ENCODE assay signal across 9 cellular contexts in the genomic region with DNA sequence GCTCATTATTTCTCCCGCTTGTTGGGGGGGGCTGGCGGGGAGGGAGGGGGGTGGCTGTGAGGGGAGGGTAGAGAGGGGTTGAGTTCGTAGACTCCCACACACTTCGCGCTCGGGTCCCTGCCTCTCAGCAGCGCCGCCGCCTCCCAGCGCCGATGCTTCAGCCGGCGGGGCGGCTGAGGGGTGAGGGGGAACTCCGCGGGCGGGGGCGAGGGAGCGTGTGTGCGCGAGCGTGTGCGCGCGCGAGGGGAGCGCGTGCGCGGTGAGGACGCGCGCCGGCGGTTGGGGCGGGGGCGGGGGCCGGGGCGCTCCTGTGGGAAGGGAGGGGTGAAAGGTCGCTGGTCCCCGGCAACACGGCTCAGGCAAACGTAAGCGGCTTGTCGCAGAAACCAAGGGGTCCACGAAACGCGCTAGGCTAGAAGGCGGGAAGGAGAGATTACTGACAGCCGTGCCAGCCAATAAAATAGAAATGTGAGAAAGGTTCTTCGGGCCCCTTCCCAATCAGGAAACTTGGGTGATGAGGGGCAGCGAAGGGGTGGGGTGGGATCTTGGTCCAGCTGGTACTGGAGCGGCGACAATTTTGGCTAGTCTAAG. TPM values are rescaled to one million over a fixed set of nuclear protein-coding genes. Genes with fewer than 3 reads are reported as not detected.
DNase-seq lines count a peak whose midpoint lies in the region; ATAC-seq and TF ChIP-seq lines count a peak whose summit lies in the region.
"Had no signal": no experiment of that assay in that cellular context is flagged by ENCODE, and none has a peak within 500 bp of the region (broad histone marks: within the 10 kb centered on the region; RNA-seq: fewer than 3 reads in every experiment).

No MANE protein-coding gene starts in this region.

- DNase-seq in NCI-H146 (lab: John Stamatoyannopoulos, UW) (peak; percentile 99), WERI-Rb-1 (peak; percentile 83), fibroblast of gingiva (ENCODE audit: low read depth) (peak; percentile 92), middle frontal gyrus (ENCODE audit: extremely low spot score, low spot score) (peak; percentile 87), upper lobe of left lung (peak; percentile 63 to 91), natural killer cell (no peak)
- DNase-seq in stimulated activated CD4-positive, alpha-beta T cell treated with anti-CD3 and anti-CD28 coated beads, Interleukin-12 subunit alpha, Interleukin-12 subunit beta, amount 100 ng/mL, for 4 hours = no peak

- intact Hi-C loops in natural killer cell (cut with micrococcal nuclease) = no loop called here

- peaks cover 0 to 8% (median 1%) of the 10 kb centered on the region in 4 donors for H3K4me1 ChIP-seq in upper lobe of left lung

- H3K4me3 Mint-ChIP-seq in natural killer cell = no peak overlapping the region

- WGBS in upper lobe of left lung, 2 donors = 1% methylated on average over 15 to 21 of the region's 54 CpGs

- no peak for TF ChIP-seq POLR2A in upper lobe of left lung (IDR thresholded peaks at IDR 0.05)

- H3K36me3 ChIP-seq in WERI-Rb-1 (no peaks in the 10 kb centered on the region), upper lobe of left lung (no peaks in the 10 kb centered on the region)

- H3K4me3 ChIP-seq in WERI-Rb-1 (ENCODE audit: low read depth, low read length) (peak overlapping the region; percentile 60), upper lobe of left lung (peak overlapping the region; percentile 40 to 66 (median 58))

- H3K9me3 ChIP-seq in WERI-Rb-1 (ENCODE audit: severe bottlenecking) (no peaks in the 10 kb centered on the region), upper lobe of left lung (no peaks in the 10 kb centered on the region)

- H3K27ac ChIP-seq in WERI-Rb-1 (peak overlapping the region; percentile 47), upper lobe of left lung (peak overlapping the region in 2 of 4 donors; percentile 67 to 76)

- H3K27me3 ChIP-seq in WERI-Rb-1 (ENCODE audit: insufficient read depth, low read depth, severe bottlenecking) (peaks cover 24% of the 10 kb centered on the region), upper lobe of left lung (no peaks in the 10 kb centered on the region)

- no peaks in the 10 kb centered on the region for H3K4me1 Mint-ChIP-seq in natural killer cell

- H3K27me3 Mint-ChIP-seq in natural killer cell (ENCODE audit: low read depth in 2 of 2) = peaks cover 10 to 17% of the 10 kb centered on the region in 2 donors

- H3K36me3 Mint-ChIP-seq in natural killer cell = peaks cover 7% of the 10 kb centered on the region

- TF ChIP-seq CTCF in WERI-Rb-1 (IDR thresholded peaks at IDR 0.05; ENCODE audit: low read depth, low read length) = no peak
- no peak for TF ChIP-seq CTCF in upper lobe of left lung (IDR thresholded peaks at IDR 0.05)
- no peak for TF ChIP-seq CTCF in natural killer cell (IDR thresholded peaks at IDR 0.05)

- TF ChIP-seq EP300 in upper lobe of left lung (IDR thresholded peaks at IDR 0.05) = no peak

- H3K9me3 Mint-ChIP-seq in natural killer cell = peaks cover 0 to 2% of the 10 kb centered on the region in 2 donors

- H3K27ac Mint-ChIP-seq in natural killer cell = no peak overlapping the region
- H3K27ac Mint-ChIP-seq: T-helper 1 cell treated with Interleukin-12 subunit alpha and Interleukin-12 subunit beta and Interleukin-4 antibody, amounts not matched to agents 30 μg/mL and 1 μg/mL, for 36 hours had no signal

- peak; percentile 60 for ATAC-seq in GM19463 (IDR thresholded peaks at IDR 0.05; ENCODE audit: unreplicated experiment)
- ATAC-seq in upper lobe of left lung (ENCODE audit: low FRiP score in 2 of 2) = peak; percentile 84 to 93
- no peak for ATAC-seq in natural killer cell

RNA-seq across cellular contexts. Expression of a gene that starts 0.3 kb away (rescaled TPM):
- total RNA-seq in upper lobe of left lung (1 to 10 TPM in 5 of 6 donors, under 1 TPM in 1; 0.67 to 3.1 (median 2.0) TPM), natural killer cell (not detected)

Comparison
In these comparisons a context has a peak if more than half of its experiments do, and no peak if none do; other contexts are left out.
1. ATAC-seq: peak in GM19463 (single experiment) and upper lobe of left lung (2 of 2); none in natural killer cell (0 of 3).
2. DNase-seq: peak in NCI-H146 (single experiment), WERI-Rb-1 (single experiment), fibroblast of gingiva (single experiment), middle frontal gyrus (single experiment) and upper lobe of left lung (2 of 2); none in natural killer cell (single experiment) and stimulated activated CD4-positive, alpha-beta T cell treated with anti-CD3 and anti-CD28 coated beads, Interleukin-12 subunit alpha, Interleukin-12 subunit beta, amount 100 ng/mL, for 4 hours (single experiment).